24 cellular contexts compared by ENCODE assay signal in genomic region chr15:27675571-27675970, GRCh38.
DNase-seq lines count a peak whose midpoint lies in the region; TF ChIP-seq lines count a peak whose summit lies in the region.
"Had no signal": no experiment of that assay in that cellular context is flagged by ENCODE, and none has a peak within 500 bp of the region (broad histone marks: within the 10 kb centered on the region; RNA-seq: fewer than 3 reads in every experiment).

No MANE protein-coding gene starts in this region.

- peaks cover 10% of the 10 kb centered on the region for H3K4me1 Mint-ChIP-seq in osteocyte (ENCODE audit: unreplicated experiment)
- H3K4me1 Mint-ChIP-seq: CD14-positive monocyte; CD4-positive, alpha-beta memory T cell; CD4-positive, CD25-positive, alpha-beta regulatory T cell; CD8-positive, alpha-beta memory T cell had no signal

- DNase-seq in NCI-H69 (lab: John Stamatoyannopoulos, UW) = peak; percentile 41
- peak; percentile 45 for DNase-seq in coronary artery (ENCODE audit: low spot score)
- DNase-seq in osteocyte (ENCODE audit: extremely low spot score, unreplicated experiment) = peak; percentile 67
- DNase-seq in activated gamma-delta T cell (lab: John Stamatoyannopoulos, UW) = no peak
- no peak for DNase-seq in putamen (ENCODE audit: low spot score)
- DNase-seq in NCI-H526 (lab: John Stamatoyannopoulos, UW) = no peak
- DNase-seq: 8988T; ACHN; BE2C; C1 segment of cervical spinal cord; CD4-positive, alpha-beta memory T cell; CD4-positive, CD25-positive, alpha-beta regulatory T cell; CD8-positive, alpha-beta memory T cell; COR-L47; DMS 273 treated with DMSO at 0.1 percent for 48 hours; DMS153; DMS53; DMS79; DND-41; EL; GDM1 had no signal

- H3K4me3 Mint-ChIP-seq in osteocyte (ENCODE audit: unreplicated experiment) = no peak overlapping the region
- H3K4me3 Mint-ChIP-seq: CD14-positive monocyte; CD4-positive, alpha-beta memory T cell; CD4-positive, CD25-positive, alpha-beta regulatory T cell; CD8-positive, alpha-beta memory T cell had no signal

- TF ChIP-seq CTCF in coronary artery (IDR thresholded peaks at IDR 0.05) (no peak), osteocyte (IDR thresholded peaks at IDR 0.05) (no peak)

- H3K4me3 ChIP-seq in coronary artery = no peak overlapping the region
- H3K4me3 ChIP-seq: BLaER1, GM12878 had no signal

- H3K27ac ChIP-seq in coronary artery = no peak overlapping the region
- H3K27ac ChIP-seq: BLaER1 had no signal

- H3K9me3 Mint-ChIP-seq in osteocyte (ENCODE audit: unreplicated experiment) = no peaks in the 10 kb centered on the region

- no peaks in the 10 kb centered on the region for H3K36me3 Mint-ChIP-seq in osteocyte (ENCODE audit: unreplicated experiment)
- H3K36me3 Mint-ChIP-seq: CD14-positive monocyte; CD4-positive, alpha-beta memory T cell; CD4-positive, CD25-positive, alpha-beta regulatory T cell; CD8-positive, alpha-beta memory T cell had no signal

- H3K27ac Mint-ChIP-seq in osteocyte (ENCODE audit: unreplicated experiment) = no peak overlapping the region
- H3K27ac Mint-ChIP-seq: CD14-positive monocyte; CD4-positive, alpha-beta memory T cell; CD4-positive, CD25-positive, alpha-beta regulatory T cell; CD8-positive, alpha-beta memory T cell had no signal

- H3K27me3 Mint-ChIP-seq in osteocyte (ENCODE audit: unreplicated experiment) = no peaks in the 10 kb centered on the region
- H3K27me3 Mint-ChIP-seq: CD4-positive, CD25-positive, alpha-beta regulatory T cell had no signal

Comparison
In these comparisons a context has a peak if more than half of its experiments do, and no peak if none do; other contexts are left out.
1. DNase-seq: peak in NCI-H69 (single experiment), coronary artery (single experiment) and osteocyte (single experiment); none in activated gamma-delta T cell (single experiment), putamen (single experiment) and NCI-H526 (0 of 2).